1 cellular context compared by ENCODE assay signal in genomic region chr13:32113564-32113963, GRCh38.
TF ChIP-seq lines count a peak whose summit lies in the region.

No MANE protein-coding gene starts in this region.

TF ChIP-seq in GM23338, 12 proteins besides CTCF, POLR2A, EP300 and RAD21 (continued from another document):
- TF ChIP-seq REST (IDR thresholded peaks at IDR 0.05; ENCODE audit: unreplicated experiment) (no peak), ZNF114 (CRISPR knock-in tag; IDR thresholded peaks at IDR 0.05) (no peak), ZNF331 (CRISPR knock-in tag; IDR thresholded peaks at IDR 0.05; ENCODE audit: low read depth) (no peak), CREB1 (CRISPR knock-in tag; IDR thresholded peaks at IDR 0.05; ENCODE audit: low read depth) (no peak), STAT1 (IDR thresholded peaks at IDR 0.05; ENCODE audit: unreplicated experiment) (no peak)
